Comparison of ENCODE assay signal across 8 cellular contexts in the genomic region with DNA sequence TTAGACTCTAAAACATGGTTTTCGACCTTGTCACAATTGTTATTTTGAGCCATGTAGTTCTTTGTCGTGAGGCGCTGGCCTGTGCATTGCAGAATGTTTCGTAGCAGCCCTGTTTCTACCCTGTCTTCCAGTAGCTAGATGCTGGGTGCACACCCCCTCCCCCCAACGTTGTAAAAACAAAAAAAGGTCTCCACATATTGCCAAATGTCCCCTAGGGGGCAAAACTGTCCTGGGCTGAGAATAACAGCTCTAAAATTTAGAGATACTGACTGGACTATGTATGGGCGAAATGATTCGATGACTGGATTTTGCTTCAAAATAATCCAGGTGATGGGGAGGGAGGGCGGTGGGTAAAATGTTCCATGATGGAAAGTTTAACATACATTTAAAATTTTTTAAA.
DNase-seq lines count a peak whose midpoint lies in the region; ATAC-seq and TF ChIP-seq lines count a peak whose summit lies in the region.

No MANE protein-coding gene starts in this region.

- in situ Hi-C loops in GM13977 (cut with MboI; ENCODE audit: low pct_unique_long_range_greater_than_20kb, low sequenced_read_pairs, unreplicated experiment), result no loop called here

- no peak overlapping the region for H3K18ac ChIP-seq in trophoblast cell (ENCODE audit: low read length)

- H3K23ac ChIP-seq in trophoblast cell (ENCODE audit: low read length), result no peak overlapping the region

- no peaks in the 10 kb centered on the region for H3K36me3 ChIP-seq in BJ (ENCODE audit: control insufficient read depth, insufficient read depth, low read length)
- no peaks in the 10 kb centered on the region for H3K36me3 ChIP-seq in tibial nerve
- no peaks in the 10 kb centered on the region for H3K36me3 ChIP-seq in trophoblast cell (ENCODE audit: control insufficient read depth in 1 of 2, insufficient read depth in 2 of 2, low read length in 2 of 2)

- peaks cover 22% of the 10 kb centered on the region for H3K4me1 ChIP-seq in foreskin keratinocyte
- H3K4me1 ChIP-seq in tibial nerve, result peaks cover 0 to 27% (median 12%) of the 10 kb centered on the region in 4 donors
- H3K4me1 ChIP-seq in trophoblast cell (ENCODE audit: control insufficient read depth in 1 of 2, insufficient read depth in 2 of 2, low read length in 2 of 2), result peaks cover 14 to 18% of the 10 kb centered on the region in 2 experiments

- ATAC-seq in SK-N-SH treated with all-trans-retinoic acid at 6 μM for 48 hours (peak; percentile 41; the same call in 2 of the 3 replicates), foreskin keratinocyte (no peak), GM21737 (IDR thresholded peaks at IDR 0.05; ENCODE audit: unreplicated experiment) (no peak)

- DNase-seq in BJ (ENCODE audit: low read depth), result no peak
- peak; percentile 60 for DNase-seq in GM13977 (ENCODE audit: low spot score)
- DNase-seq in foreskin keratinocyte, result no peak
- no peak for DNase-seq in tibial nerve (ENCODE audit: low spot score in 2 of 2)
- DNase-seq in AG08395 (ENCODE audit: low spot score), result no peak
- DNase-seq in trophoblast cell, result no peak

- no peak overlapping the region for H3K4ac ChIP-seq in trophoblast cell (ENCODE audit: low read depth, low read length)

- TF ChIP-seq CTCF in BJ (IDR thresholded peaks at IDR 0.05; ENCODE audit: insufficient read depth, low read depth, low read length) (peak; percentile 27; the same call in 1 of the 2 replicates), GM13977 (IDR thresholded peaks at IDR 0.05; ENCODE audit: extremely low read depth, insufficient read depth, missing control alignments) (peak; percentile 52), foreskin keratinocyte (conservative IDR thresholded peaks at IDR 0.05) (peak; percentile 52), tibial nerve (IDR thresholded peaks at IDR 0.05) (no peak)

- H3K9ac ChIP-seq in trophoblast cell (ENCODE audit: low read length), result no peak overlapping the region

- no peak overlapping the region for H3K14ac ChIP-seq in trophoblast cell (ENCODE audit: low read length)

- POLR2A ChIA-PET in BJ (lab: Charles Lee), result no interaction called here

- no peak overlapping the region for H3K4me2 ChIP-seq in trophoblast cell (ENCODE audit: low read length)

- no peaks in the 10 kb centered on the region for H3K79me2 ChIP-seq in trophoblast cell (ENCODE audit: control insufficient read depth, insufficient read depth, low read length, poor library complexity)

- H2BK5ac ChIP-seq in trophoblast cell (ENCODE audit: low read depth, low read length, poor library complexity), result no peak overlapping the region

- no peak overlapping the region for H2BK12ac ChIP-seq in trophoblast cell (ENCODE audit: low read length)

- no peak overlapping the region for H4K91ac ChIP-seq in trophoblast cell (ENCODE audit: low read depth, low read length)

- no peak overlapping the region for H2BK120ac ChIP-seq in trophoblast cell (ENCODE audit: insufficient read depth, low read length, poor library complexity)

- H4K8ac ChIP-seq in trophoblast cell (ENCODE audit: low read depth, low read length), result no peak overlapping the region

- H2AK5ac ChIP-seq in trophoblast cell (ENCODE audit: low read length), result no peak overlapping the region

- no peak overlapping the region for H2AFZ ChIP-seq in trophoblast cell (ENCODE audit: insufficient read depth, low read length, poor library complexity)

- TF ChIP-seq POLR2A in tibial nerve (IDR thresholded peaks at IDR 0.05), result no peak

- no peaks in the 10 kb centered on the region for H3K27me3 ChIP-seq in BJ (ENCODE audit: control insufficient read depth, insufficient read depth, low read length)
- no peaks in the 10 kb centered on the region for H3K27me3 ChIP-seq in foreskin keratinocyte
- no peaks in the 10 kb centered on the region for H3K27me3 ChIP-seq in tibial nerve
- no peaks in the 10 kb centered on the region for H3K27me3 ChIP-seq in trophoblast cell (ENCODE audit: insufficient read depth, low read length)

- CTCF ChIA-PET in BJ (lab: Yijun Ruan, JAX), result no interaction called here

- H4K12ac ChIP-seq in trophoblast cell (ENCODE audit: low read depth, low read length), result no peak overlapping the region

- 79 to 80% methylated on average over 8 of the region's 8 CpGs for WGBS in tibial nerve, 2 donors
- no CpG with 5 or more reads among the region's 8 CpGs for WGBS in trophoblast cell (ENCODE audit: extremely low coverage, insufficient coverage, insufficient read length)

- H3K79me1 ChIP-seq in trophoblast cell (ENCODE audit: low read length), result peaks cover 7% of the 10 kb centered on the region

- no peak overlapping the region for H3K27ac ChIP-seq in foreskin keratinocyte
- H3K27ac ChIP-seq in tibial nerve, result no peak overlapping the region
- H3K27ac ChIP-seq in trophoblast cell (ENCODE audit: low read depth, low read length), result no peak overlapping the region

- no peaks in the 10 kb centered on the region for H3K9me3 ChIP-seq in tibial nerve
- H3K9me3 ChIP-seq in trophoblast cell (ENCODE audit: insufficient read depth, low read depth, low read length), result no peaks in the 10 kb centered on the region

- H3K4me3 ChIP-seq in BJ (ENCODE audit: low read depth, low read length) (no peak overlapping the region), tibial nerve (no peak overlapping the region), trophoblast cell (ENCODE audit: low read depth, low read length) (no peak overlapping the region)

- no peak for TF ChIP-seq EP300 in tibial nerve (IDR thresholded peaks at IDR 0.05)

TF ChIP-seq in SK-N-SH treated with all-trans-retinoic acid at 6 μM for 48 hours, 23 proteins besides CTCF, POLR2A, EP300 and RAD21 (continues in another document):
- TF ChIP-seq SNAI2 (CRISPR knock-in tag; IDR thresholded peaks at IDR 0.05), result no peak
- TF ChIP-seq ZFP3 (CRISPR knock-in tag; IDR thresholded peaks at IDR 0.05), result no peak
- no peak for TF ChIP-seq ZNF8 (CRISPR knock-in tag; IDR thresholded peaks at IDR 0.05)
- TF ChIP-seq, protein P1, sequence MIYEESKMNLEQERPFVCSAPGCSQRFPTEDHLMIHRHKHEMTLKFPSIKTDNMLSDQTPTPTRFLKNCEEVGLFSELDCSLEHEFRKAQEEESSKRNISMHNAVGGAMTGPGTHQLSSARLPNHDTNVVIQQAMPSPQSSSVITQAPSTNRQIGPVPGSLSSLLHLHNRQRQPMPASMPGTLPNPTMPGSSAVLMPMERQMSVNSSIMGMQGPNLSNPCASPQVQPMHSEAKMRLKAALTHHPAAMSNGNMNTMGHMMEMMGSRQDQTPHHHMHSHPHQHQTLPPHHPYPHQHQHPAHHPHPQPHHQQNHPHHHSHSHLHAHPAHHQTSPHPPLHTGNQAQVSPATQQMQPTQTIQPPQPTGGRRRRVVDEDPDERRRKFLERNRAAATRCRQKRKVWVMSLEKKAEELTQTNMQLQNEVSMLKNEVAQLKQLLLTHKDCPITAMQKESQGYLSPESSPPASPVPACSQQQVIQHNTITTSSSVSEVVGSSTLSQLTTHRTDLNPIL (CRISPR knock-in tag; IDR thresholded peaks at IDR 0.05; ENCODE audit: low read depth), result no peak
- TF ChIP-seq, protein P2, sequence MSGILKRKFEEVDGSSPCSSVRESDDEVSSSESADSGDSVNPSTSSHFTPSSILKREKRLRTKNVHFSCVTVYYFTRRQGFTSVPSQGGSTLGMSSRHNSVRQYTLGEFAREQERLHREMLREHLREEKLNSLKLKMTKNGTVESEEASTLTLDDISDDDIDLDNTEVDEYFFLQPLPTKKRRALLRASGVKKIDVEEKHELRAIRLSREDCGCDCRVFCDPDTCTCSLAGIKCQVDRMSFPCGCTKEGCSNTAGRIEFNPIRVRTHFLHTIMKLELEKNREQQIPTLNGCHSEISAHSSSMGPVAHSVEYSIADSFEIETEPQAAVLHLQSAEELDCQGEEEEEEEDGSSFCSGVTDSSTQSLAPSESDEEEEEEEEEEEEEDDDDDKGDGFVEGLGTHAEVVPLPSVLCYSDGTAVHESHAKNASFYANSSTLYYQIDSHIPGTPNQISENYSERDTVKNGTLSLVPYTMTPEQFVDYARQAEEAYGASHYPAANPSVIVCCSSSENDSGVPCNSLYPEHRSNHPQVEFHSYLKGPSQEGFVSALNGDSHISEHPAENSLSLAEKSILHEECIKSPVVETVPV (CRISPR knock-in tag; IDR thresholded peaks at IDR 0.05), result no peak
- TF ChIP-seq GLIS3 (CRISPR knock-in tag; IDR thresholded peaks at IDR 0.05), result no peak
- TF ChIP-seq PPARA (CRISPR knock-in tag; IDR thresholded peaks at IDR 0.05; ENCODE audit: borderline replicate concordance), result no peak
- no peak for TF ChIP-seq ESRRG (CRISPR knock-in tag; IDR thresholded peaks at IDR 0.05)
- no peak for TF ChIP-seq ZNF565 (CRISPR knock-in tag; conservative IDR thresholded peaks at IDR 0.05; ENCODE audit: low read depth)
- no peak for TF ChIP-seq ZFP30 (CRISPR knock-in tag; IDR thresholded peaks at IDR 0.05)
- TF ChIP-seq, protein P3, sequence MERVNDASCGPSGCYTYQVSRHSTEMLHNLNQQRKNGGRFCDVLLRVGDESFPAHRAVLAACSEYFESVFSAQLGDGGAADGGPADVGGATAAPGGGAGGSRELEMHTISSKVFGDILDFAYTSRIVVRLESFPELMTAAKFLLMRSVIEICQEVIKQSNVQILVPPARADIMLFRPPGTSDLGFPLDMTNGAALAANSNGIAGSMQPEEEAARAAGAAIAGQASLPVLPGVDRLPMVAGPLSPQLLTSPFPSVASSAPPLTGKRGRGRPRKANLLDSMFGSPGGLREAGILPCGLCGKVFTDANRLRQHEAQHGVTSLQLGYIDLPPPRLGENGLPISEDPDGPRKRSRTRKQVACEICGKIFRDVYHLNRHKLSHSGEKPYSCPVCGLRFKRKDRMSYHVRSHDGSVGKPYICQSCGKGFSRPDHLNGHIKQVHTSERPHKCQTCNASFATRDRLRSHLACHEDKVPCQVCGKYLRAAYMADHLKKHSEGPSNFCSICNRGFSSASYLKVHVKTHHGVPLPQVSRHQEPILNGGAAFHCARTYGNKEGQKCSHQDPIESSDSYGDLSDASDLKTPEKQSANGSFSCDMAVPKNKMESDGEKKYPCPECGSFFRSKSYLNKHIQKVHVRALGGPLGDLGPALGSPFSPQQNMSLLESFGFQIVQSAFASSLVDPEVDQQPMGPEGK (CRISPR knock-in tag; IDR thresholded peaks at IDR 0.05; ENCODE audit: borderline replicate concordance), result no peak
- TF ChIP-seq TOX (CRISPR knock-in tag; IDR thresholded peaks at IDR 0.05; ENCODE audit: borderline replicate concordance), result no peak
- TF ChIP-seq OSR1 (CRISPR knock-in tag; IDR thresholded peaks at IDR 0.05), result no peak
- TF ChIP-seq RARB (CRISPR knock-in tag; IDR thresholded peaks at IDR 0.05), result no peak

Comparison
In these comparisons a context has a peak if more than half of its experiments do, and no peak if none do; other contexts are left out.
1. CTCF ChIP-seq: peak in BJ (single experiment), GM13977 (single experiment) and foreskin keratinocyte (single experiment); none in tibial nerve (0 of 5).